ENCODE assay signal across 8 cellular contexts in genomic region chr1:155976062-155976912, GRCh38. TPM values are rescaled to one million over a fixed set of nuclear protein-coding genes. Genes with fewer than 3 reads are reported as not detected.
DNase-seq lines count a peak whose midpoint lies in the region; ATAC-seq and TF ChIP-seq lines count a peak whose summit lies in the region.

No MANE protein-coding gene starts in this region.

- peak overlapping the region; percentile 98 for H3K4me2 ChIP-seq in IMR-90 (ENCODE audit: low read depth, low read length)

- BruUV-seq in IMR-90 (replicated peaks; lab: Mats Ljungman, UMichigan): no TSS peak

- peak overlapping the region; percentile 79 for H3K56ac ChIP-seq in IMR-90 (ENCODE audit: extremely low read depth, insufficient read depth, low read length)

- H3K9me3 ChIP-seq in IMR-90 (ENCODE audit: control insufficient read depth, insufficient read depth, low read length): no peaks in the 10 kb centered on the region
- no peaks in the 10 kb centered on the region for H3K9me3 ChIP-seq in heart left ventricle

- peak overlapping the region; percentile 92 for H3K4ac ChIP-seq in IMR-90 (ENCODE audit: low read depth, low read length)

- in situ Hi-C loops in IMR-90 (cut with MboI; ENCODE audit: low sequenced_read_pairs): no loop called here

- peak overlapping the region; percentile 76 for H2BK120ac ChIP-seq in IMR-90 (ENCODE audit: low read depth, low read length)

- peaks cover 43% of the 10 kb centered on the region for H3K9me1 ChIP-seq in IMR-90 (ENCODE audit: insufficient read depth, low read length)

- H3K36me3 ChIP-seq in IMR-90 (ENCODE audit: control insufficient read depth, insufficient read depth, low read length) (peaks cover 17% of the 10 kb centered on the region), heart left ventricle (peaks cover 0 to 25% (median 0%) of the 10 kb centered on the region in 9 donors)

- H4K8ac ChIP-seq in IMR-90 (ENCODE audit: low read depth in 2 of 2, low read length in 2 of 2): peak overlapping the region; percentile 70 to 82; a peak in 3 of 4 replicates

- TF ChIP-seq POLR2A in IMR-90 (IDR thresholded peaks at IDR 0.05; ENCODE audit: low read depth, low read length): no peak; the same call in 1 of the 2 replicates
- peak; percentile 50 for TF ChIP-seq POLR2A in Raji (IDR thresholded peaks at IDR 0.05; ENCODE audit: insufficient read depth, low read depth, low read length)
- no peak for TF ChIP-seq POLR2A in heart left ventricle (IDR thresholded peaks at IDR 0.05)

- peak overlapping the region; percentile 95 for H2AK9ac ChIP-seq in IMR-90 (replicated peaks; ENCODE audit: low read depth, low read length, poor library complexity)

- H3K27me3 ChIP-seq in IMR-90 (ENCODE audit: control insufficient read depth, insufficient read depth, low read length) (no peaks in the 10 kb centered on the region), heart left ventricle (no peaks in the 10 kb centered on the region)

- CTCF ChIA-PET in IMR-90 (lab: Yijun Ruan, JAX): interaction anchor here (0.7 kb wide), 1 partner anchor 8 kb away, joined by 6 read pairs; no protein-coding TSS in a partner anchor

- TF ChIP-seq RAD21 in IMR-90 (IDR thresholded peaks at IDR 0.05; ENCODE audit: low read length): no peak

- peak overlapping the region; percentile 58 for H4K5ac ChIP-seq in IMR-90 (ENCODE audit: low read depth, low read length)

- peak overlapping the region; percentile 86 for H2AK5ac ChIP-seq in IMR-90 (ENCODE audit: low read depth, low read length)

- H3K4me1 ChIP-seq in IMR-90 (ENCODE audit: control insufficient read depth, insufficient read depth, low read length): peaks cover 45% of the 10 kb centered on the region
- H3K4me1 ChIP-seq in heart left ventricle: peaks cover 20 to 93% (median 74%) of the 10 kb centered on the region in 12 donors

- H3K23ac ChIP-seq in IMR-90 (ENCODE audit: low read depth, low read length): peak overlapping the region; percentile 97

- dilution Hi-C loops in IMR-90 (cut with HindIII; ENCODE audit: low sequenced_read_pairs, unreplicated experiment): no loop called here

- DNase-seq in AML-193 (lab: John Stamatoyannopoulos, UW): peak; percentile 72 to 77
- DNase-seq in IMR-90: peak; percentile 75
- DNase-seq in activated gamma-delta T cell treated with anti-CD3 and anti-CD28 coated beads, Interleukin-2, amount 50 U/mL, for 16 hours (ENCODE audit: low read depth): peak; percentile 65
- DNase-seq in heart left ventricle: peak; percentile 68 to 85 (median 80)
- no peak for DNase-seq in retinal pigment epithelial cell (ENCODE audit: low read depth)

- H3K4me3 ChIP-seq in IMR-90 (ENCODE audit: insufficient read depth, low read depth, low read length) (peak overlapping the region; percentile 94), heart left ventricle (peak overlapping the region; percentile 65 to 97 (median 86)), retinal pigment epithelial cell (ENCODE audit: low read length) (peak overlapping the region; percentile 90)

- peak overlapping the region; percentile 91 for H3K18ac ChIP-seq in IMR-90 (ENCODE audit: low read depth, low read length)

- H4K20me1 ChIP-seq in IMR-90 (ENCODE audit: insufficient read depth, low read length): peaks cover 63% of the 10 kb centered on the region

- intact Hi-C loops in IMR-90 (cut with micrococcal nuclease): loop anchor here (5.0 kb wide), 1 partner anchor 34 kb away; the partner anchor contains the start of gene RXFP4
- intact Hi-C loops in heart left ventricle (cut with DNase I): loop anchor here in 4 of 10 donors (5.0 kb wide), 1 partner anchor 34 kb away; the partner anchor contains the start of gene RXFP4 (in 4 of the 4)

- H2BK15ac ChIP-seq in IMR-90 (ENCODE audit: low read depth, low read length): peak overlapping the region; percentile 81; the same call in 1 of the 3 replicates

- no peak for TF ChIP-seq CTCF in IMR-90 (conservative IDR thresholded peaks at IDR 0.05; ENCODE audit: low read depth, low read length)
- no peak for TF ChIP-seq CTCF in heart left ventricle (IDR thresholded peaks at IDR 0.05)
- TF ChIP-seq CTCF in retinal pigment epithelial cell (conservative IDR thresholded peaks at IDR 0.05; ENCODE audit: low read depth, low read length): no peak

- POLR2A ChIA-PET in IMR-90 (lab: Charles Lee; ENCODE audit: unreplicated experiment): interaction anchor here (0.6 to 1.4 kb wide), 2 partner anchors 9 to 218 kb away, joined by 3 read pairs; partner anchors contain the start of gene SLC25A44

- peak overlapping the region; percentile 94 for H4K91ac ChIP-seq in IMR-90 (ENCODE audit: insufficient read depth, low read depth, low read length)

- peak overlapping the region; percentile 87 for H3K9ac ChIP-seq in IMR-90 (ENCODE audit: low read depth, low read length)

- H2BK5ac ChIP-seq in IMR-90 (ENCODE audit: low read depth, low read length, poor library complexity, severe bottlenecking): peak overlapping the region; percentile 93

- peak; percentile 8 for ATAC-seq in IMR-90 (ENCODE audit: low read depth)
- no peak for ATAC-seq in heart left ventricle
- ATAC-seq in GM19452 (IDR thresholded peaks at IDR 0.05; ENCODE audit: unreplicated experiment): no peak
- no peak for ATAC-seq in GM18907 (IDR thresholded peaks at IDR 0.05; ENCODE audit: unreplicated experiment)

- H3K79me1 ChIP-seq in IMR-90 (ENCODE audit: low read depth in 1 of 2, low read length in 2 of 2): peaks cover 4 to 77% of the 10 kb centered on the region in 2 experiments; a peak in 3 of 4 replicates

- H3K14ac ChIP-seq in IMR-90 (replicated peaks; ENCODE audit: low read depth, low read length): peak overlapping the region; percentile 94

- H3K27ac ChIP-seq in IMR-90 (ENCODE audit: insufficient read depth, low read length) (peak overlapping the region; percentile 99), heart left ventricle (peak overlapping the region; percentile 91 to 100 (median 98))

- 0% methylated on average over 2 of the region's 14 CpGs; no CpG with 5 or more reads in 1 of the 2 experiments for WGBS in IMR-90 (ENCODE audit: extremely low coverage in 2 of 2, insufficient read length in 1 of 2), 2 experiments
- WGBS in heart left ventricle, 4 donors: 6 to 10% (median 7%) methylated on average over 13 to 14 of the region's 14 CpGs

- no peak overlapping the region for H2AFZ ChIP-seq in IMR-90 (replicated peaks; ENCODE audit: low read length, poor library complexity)

- H2BK20ac ChIP-seq in IMR-90 (ENCODE audit: low read depth, low read length): 0 out of 2 replicates have a peak overlapping the region, but pooled peaks have one; percentile 9

TF ChIP-seq in IMR-90, 13 proteins besides CTCF, POLR2A, EP300 and RAD21 (continues in another document):
- no peak for TF ChIP-seq CEBPB (IDR thresholded peaks at IDR 0.05; ENCODE audit: low read depth, low read length)
- TF ChIP-seq MAZ (IDR thresholded peaks at IDR 0.05; ENCODE audit: borderline replicate concordance, low read depth, low read length): no peak
- TF ChIP-seq CHD1 (IDR thresholded peaks at IDR 0.05; ENCODE audit: low read depth, low read length): no peak
- TF ChIP-seq USF2 (IDR thresholded peaks at IDR 0.05; ENCODE audit: low read depth, low read length): no peak
- no peak for TF ChIP-seq MXI1 (IDR thresholded peaks at IDR 0.05; ENCODE audit: borderline replicate concordance, low read depth, low read length)
- no peak for TF ChIP-seq RCOR1 (IDR thresholded peaks at IDR 0.05; ENCODE audit: insufficient replicate concordance, low read length)
- TF ChIP-seq MAFK (IDR thresholded peaks at IDR 0.05; ENCODE audit: low read depth, low read length): no peak
- no peak for TF ChIP-seq SMC3 (IDR thresholded peaks at IDR 0.05; ENCODE audit: low read depth, low read length)
- TF ChIP-seq BHLHE40 (IDR thresholded peaks at IDR 0.05; ENCODE audit: low read depth, low read length): no peak

RNA-seq across cellular contexts. Expression of gene ARHGEF2, which starts 2.1 kb away (rescaled TPM):
- total RNA-seq in IMR-90 (2012; rRNA removed) (81.4 and 91.8 TPM in 2 replicates), heart left ventricle (10 to 100 TPM; 34.7 to 98.6 (median 61.6) TPM)
- polyA plus RNA-seq in IMR-90 (2012; rRNA removed) (101 and 117 TPM in 2 replicates), heart left ventricle (10 to 100 TPM; 23.9 to 28.8 TPM)
- polyA plus RNA-seq in IMR-90 (2012; cell fraction: cytosol; rRNA removed): 64.3 and 78.0 TPM in 2 replicates
- 272 and 424 TPM in 2 replicates for polyA plus RNA-seq in IMR-90 (2012; cell fraction: nucleus; rRNA removed; ENCODE audit: low replicate concordance)

RNA-seq across cellular contexts. Expression of gene RXFP4, which starts 34.8 kb away (rescaled TPM):
- not detected in 2 replicates for total RNA-seq in IMR-90 (2012; rRNA removed)
- polyA plus RNA-seq in IMR-90 (2012; rRNA removed): not detected in 2 replicates
- polyA plus RNA-seq in IMR-90 (2012; cell fraction: cytosol; rRNA removed): not detected in 2 replicates
- 0.07 TPM in 1 of 2 replicates, not detected in the other for polyA plus RNA-seq in IMR-90 (2012; cell fraction: nucleus; rRNA removed; ENCODE audit: low replicate concordance)
- total RNA-seq in heart left ventricle: not detected
- under 1 TPM in 1 of 2 donors, not detected in 1; 0.07 TPM for polyA plus RNA-seq in heart left ventricle

RNA-seq across cellular contexts. Expression of gene KHDC4, which starts 42.1 kb away (rescaled TPM):
- 22.5 and 28.0 TPM in 2 replicates for total RNA-seq in IMR-90 (2012; rRNA removed)
- 23.4 and 29.9 TPM in 2 replicates for polyA plus RNA-seq in IMR-90 (2012; rRNA removed)
- polyA plus RNA-seq in IMR-90 (2012; cell fraction: cytosol; rRNA removed): 9.3 and 11.6 TPM in 2 replicates
- polyA plus RNA-seq in IMR-90 (2012; cell fraction: nucleus; rRNA removed; ENCODE audit: low replicate concordance): 59.4 and 172 TPM in 2 replicates
- 10 to 100 TPM; 16.9 to 28.0 (median 22.6) TPM for total RNA-seq in heart left ventricle
- 10 to 100 TPM; 17.4 to 19.1 TPM for polyA plus RNA-seq in heart left ventricle

RNA-seq across cellular contexts. Expression of gene SSR2, which starts 44.5 kb away (rescaled TPM):
- total RNA-seq in IMR-90 (2012; rRNA removed) (553 and 927 TPM in 2 replicates), heart left ventricle (100 to 1,000 TPM in 4 of 9 donors, 10 to 100 TPM in 5; 67.7 to 174 (median 81.2) TPM)
- polyA plus RNA-seq in IMR-90 (2012; rRNA removed) (952 and 1,264 TPM in 2 replicates), heart left ventricle (100 to 1,000 TPM in 1 of 2 donors, 10 to 100 TPM in 1; 63.9 to 282 TPM)
- 935 and 1,213 TPM in 2 replicates for polyA plus RNA-seq in IMR-90 (2012; cell fraction: cytosol; rRNA removed)
- 229 and 499 TPM in 2 replicates for polyA plus RNA-seq in IMR-90 (2012; cell fraction: nucleus; rRNA removed; ENCODE audit: low replicate concordance)
